Comparison of ENCODE assay signal across 1 cellular context in the genomic region with DNA sequence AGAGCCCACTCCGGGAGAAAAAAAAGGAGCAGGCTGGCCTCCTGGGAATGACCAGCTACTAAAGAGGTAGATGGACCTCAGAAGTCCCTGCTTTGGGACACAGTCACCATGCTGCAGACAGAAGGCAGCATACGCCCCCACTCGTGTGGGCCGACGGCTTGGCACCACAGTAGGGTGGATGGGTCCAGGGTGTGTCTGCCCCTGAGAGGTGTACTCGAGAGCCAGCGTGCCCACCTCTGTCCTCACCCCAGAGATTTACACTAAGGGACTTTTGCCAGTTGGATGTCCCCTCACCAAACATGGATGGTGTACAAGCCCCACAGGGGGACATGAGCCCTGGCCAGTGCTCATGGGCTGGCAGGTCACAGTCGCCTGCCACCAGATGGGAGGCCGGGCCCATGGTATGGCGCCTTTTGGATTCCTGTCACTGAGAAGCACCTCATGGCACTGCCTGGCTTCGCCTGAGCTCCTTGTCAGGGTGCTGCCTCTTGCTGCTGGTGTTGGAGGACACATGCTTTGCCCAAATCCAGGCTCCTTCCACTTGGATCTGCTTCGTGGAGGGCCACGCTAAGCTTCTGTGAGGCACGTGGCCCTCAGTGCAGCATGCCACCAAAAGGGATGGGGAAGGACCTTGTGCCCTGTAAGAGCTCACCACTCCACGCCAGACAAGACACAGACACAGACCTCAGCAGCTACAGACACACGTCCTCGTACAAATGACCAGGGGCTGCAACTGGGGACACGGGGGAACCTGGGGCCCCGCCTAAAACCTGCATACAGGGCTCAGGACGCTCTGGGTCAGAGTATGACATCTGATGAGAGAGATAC.
TF ChIP-seq lines count a peak whose summit lies in the region.

No MANE protein-coding gene starts in this region.

TF ChIP-seq in WTC11, 78 proteins besides CTCF, POLR2A, EP300 and RAD21 (continued from another document):
- TF ChIP-seq, protein P1, sequence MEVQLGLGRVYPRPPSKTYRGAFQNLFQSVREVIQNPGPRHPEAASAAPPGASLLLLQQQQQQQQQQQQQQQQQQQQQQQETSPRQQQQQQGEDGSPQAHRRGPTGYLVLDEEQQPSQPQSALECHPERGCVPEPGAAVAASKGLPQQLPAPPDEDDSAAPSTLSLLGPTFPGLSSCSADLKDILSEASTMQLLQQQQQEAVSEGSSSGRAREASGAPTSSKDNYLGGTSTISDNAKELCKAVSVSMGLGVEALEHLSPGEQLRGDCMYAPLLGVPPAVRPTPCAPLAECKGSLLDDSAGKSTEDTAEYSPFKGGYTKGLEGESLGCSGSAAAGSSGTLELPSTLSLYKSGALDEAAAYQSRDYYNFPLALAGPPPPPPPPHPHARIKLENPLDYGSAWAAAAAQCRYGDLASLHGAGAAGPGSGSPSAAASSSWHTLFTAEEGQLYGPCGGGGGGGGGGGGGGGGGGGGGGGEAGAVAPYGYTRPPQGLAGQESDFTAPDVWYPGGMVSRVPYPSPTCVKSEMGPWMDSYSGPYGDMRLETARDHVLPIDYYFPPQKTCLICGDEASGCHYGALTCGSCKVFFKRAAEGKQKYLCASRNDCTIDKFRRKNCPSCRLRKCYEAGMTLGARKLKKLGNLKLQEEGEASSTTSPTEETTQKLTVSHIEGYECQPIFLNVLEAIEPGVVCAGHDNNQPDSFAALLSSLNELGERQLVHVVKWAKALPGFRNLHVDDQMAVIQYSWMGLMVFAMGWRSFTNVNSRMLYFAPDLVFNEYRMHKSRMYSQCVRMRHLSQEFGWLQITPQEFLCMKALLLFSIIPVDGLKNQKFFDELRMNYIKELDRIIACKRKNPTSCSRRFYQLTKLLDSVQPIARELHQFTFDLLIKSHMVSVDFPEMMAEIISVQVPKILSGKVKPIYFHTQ (CRISPR knock-in tag; IDR thresholded peaks at IDR 0.05): no peak
- TF ChIP-seq HMGA2 (CRISPR knock-in tag; IDR thresholded peaks at IDR 0.05) (no peak), RELA (CRISPR knock-in tag; IDR thresholded peaks at IDR 0.05; ENCODE audit: borderline replicate concordance) (no peak), ZNF138 (CRISPR knock-in tag; conservative IDR thresholded peaks at IDR 0.05) (no peak), RORB (CRISPR knock-in tag; IDR thresholded peaks at IDR 0.05) (no peak), NR1H2 (CRISPR knock-in tag; IDR thresholded peaks at IDR 0.05) (no peak), EMX1 (CRISPR knock-in tag; IDR thresholded peaks at IDR 0.05) (no peak), ZNF232 (CRISPR knock-in tag; IDR thresholded peaks at IDR 0.05) (no peak), SMAD3 (CRISPR knock-in tag; IDR thresholded peaks at IDR 0.05; ENCODE audit: borderline replicate concordance) (no peak), NFATC4 (CRISPR knock-in tag; IDR thresholded peaks at IDR 0.05) (no peak), NFYB (CRISPR knock-in tag; conservative IDR thresholded peaks at IDR 0.05; ENCODE audit: low read depth) (no peak)
- TF ChIP-seq, protein P2, sequence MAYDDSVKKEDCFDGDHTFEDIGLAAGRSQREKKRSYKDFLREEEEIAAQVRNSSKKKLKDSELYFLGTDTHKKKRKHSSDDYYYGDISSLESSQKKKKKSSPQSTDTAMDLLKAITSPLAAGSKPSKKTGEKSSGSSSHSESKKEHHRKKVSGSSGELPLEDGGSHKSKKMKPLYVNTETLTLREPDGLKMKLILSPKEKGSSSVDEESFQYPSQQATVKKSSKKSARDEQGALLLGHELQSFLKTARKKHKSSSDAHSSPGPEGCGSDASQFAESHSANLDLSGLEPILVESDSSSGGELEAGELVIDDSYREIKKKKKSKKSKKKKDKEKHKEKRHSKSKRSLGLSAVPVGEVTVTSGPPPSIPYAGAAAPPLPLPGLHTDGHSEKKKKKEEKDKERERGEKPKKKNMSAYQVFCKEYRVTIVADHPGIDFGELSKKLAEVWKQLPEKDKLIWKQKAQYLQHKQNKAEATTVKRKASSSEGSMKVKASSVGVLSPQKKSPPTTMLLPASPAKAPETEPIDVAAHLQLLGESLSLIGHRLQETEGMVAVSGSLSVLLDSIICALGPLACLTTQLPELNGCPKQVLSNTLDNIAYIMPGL (CRISPR knock-in tag; IDR thresholded peaks at IDR 0.05): no peak
- TF ChIP-seq, protein P3, sequence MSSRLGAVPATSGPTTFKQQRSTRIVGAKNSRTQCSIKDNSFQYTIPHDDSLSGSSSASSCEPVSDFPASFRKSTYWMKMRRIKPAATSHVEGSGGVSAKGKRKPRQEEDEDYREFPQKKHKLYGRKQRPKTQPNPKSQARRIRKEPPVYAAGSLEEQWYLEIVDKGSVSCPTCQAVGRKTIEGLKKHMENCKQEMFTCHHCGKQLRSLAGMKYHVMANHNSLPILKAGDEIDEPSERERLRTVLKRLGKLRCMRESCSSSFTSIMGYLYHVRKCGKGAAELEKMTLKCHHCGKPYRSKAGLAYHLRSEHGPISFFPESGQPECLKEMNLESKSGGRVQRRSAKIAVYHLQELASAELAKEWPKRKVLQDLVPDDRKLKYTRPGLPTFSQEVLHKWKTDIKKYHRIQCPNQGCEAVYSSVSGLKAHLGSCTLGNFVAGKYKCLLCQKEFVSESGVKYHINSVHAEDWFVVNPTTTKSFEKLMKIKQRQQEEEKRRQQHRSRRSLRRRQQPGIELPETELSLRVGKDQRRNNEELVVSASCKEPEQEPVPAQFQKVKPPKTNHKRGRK (CRISPR knock-in tag; IDR thresholded peaks at IDR 0.05; ENCODE audit: borderline replicate concordance): no peak
- TF ChIP-seq, protein P4, sequence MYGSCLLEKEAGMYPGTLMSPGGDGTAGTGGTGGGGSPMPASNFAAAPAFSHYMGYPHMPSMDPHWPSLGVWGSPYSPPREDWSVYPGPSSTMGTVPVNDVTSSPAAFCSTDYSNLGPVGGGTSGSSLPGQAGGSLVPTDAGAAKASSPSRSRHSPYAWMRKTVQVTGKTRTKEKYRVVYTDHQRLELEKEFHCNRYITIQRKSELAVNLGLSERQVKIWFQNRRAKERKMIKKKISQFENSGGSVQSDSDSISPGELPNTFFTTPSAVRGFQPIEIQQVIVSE (CRISPR knock-in tag; IDR thresholded peaks at IDR 0.05; ENCODE audit: borderline replicate concordance): no peak
- TF ChIP-seq, protein P5, sequence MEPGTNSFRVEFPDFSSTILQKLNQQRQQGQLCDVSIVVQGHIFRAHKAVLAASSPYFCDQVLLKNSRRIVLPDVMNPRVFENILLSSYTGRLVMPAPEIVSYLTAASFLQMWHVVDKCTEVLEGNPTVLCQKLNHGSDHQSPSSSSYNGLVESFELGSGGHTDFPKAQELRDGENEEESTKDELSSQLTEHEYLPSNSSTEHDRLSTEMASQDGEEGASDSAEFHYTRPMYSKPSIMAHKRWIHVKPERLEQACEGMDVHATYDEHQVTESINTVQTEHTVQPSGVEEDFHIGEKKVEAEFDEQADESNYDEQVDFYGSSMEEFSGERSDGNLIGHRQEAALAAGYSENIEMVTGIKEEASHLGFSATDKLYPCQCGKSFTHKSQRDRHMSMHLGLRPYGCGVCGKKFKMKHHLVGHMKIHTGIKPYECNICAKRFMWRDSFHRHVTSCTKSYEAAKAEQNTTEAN (CRISPR knock-in tag; IDR thresholded peaks at IDR 0.05): no peak
